ENCODE assay signal across 8 cellular contexts in genomic region chr19:45515081-45515624, GRCh38. TPM values are rescaled to one million over a fixed set of nuclear protein-coding genes. Genes with fewer than 3 reads are reported as not detected.
A peak's percentile ranks its signal among the peaks of the same experiment; 100 is the strongest.
DNase-seq lines count a peak whose midpoint lies in the region; ATAC-seq lines count a peak whose summit lies in the region.

No MANE protein-coding gene starts in this region.

- peak overlapping the region; percentile 54 for H3K4me3 Mint-ChIP-seq in stimulated activated memory B cell treated with anti-CD40 and anti-IgM and Interleukin-4, amounts not matched to agents 10 μg/mL and 1 μg/mL and 100 μg/mL, for 72 hours

- no peaks in the 10 kb centered on the region for H3K9me3 Mint-ChIP-seq in stimulated activated memory B cell treated with anti-CD40 and anti-IgM and Interleukin-4, amounts not matched to agents 10 μg/mL and 1 μg/mL and 100 μg/mL, for 72 hours

- peak overlapping the region; percentile 86 for H3K27ac Mint-ChIP-seq in stimulated activated memory B cell treated with anti-CD40 and anti-IgM and Interleukin-4, amounts not matched to agents 10 μg/mL and 1 μg/mL and 100 μg/mL, for 72 hours

- H3K27me3 Mint-ChIP-seq in stimulated activated memory B cell treated with anti-CD40 and anti-IgM and Interleukin-4, amounts not matched to agents 10 μg/mL and 1 μg/mL and 100 μg/mL, for 72 hours, result no peaks in the 10 kb centered on the region

- H3K4me1 Mint-ChIP-seq in stimulated activated memory B cell treated with anti-CD40 and anti-IgM and Interleukin-4, amounts not matched to agents 10 μg/mL and 1 μg/mL and 100 μg/mL, for 72 hours, result peaks cover 74% of the 10 kb centered on the region

- H3K36me3 Mint-ChIP-seq in stimulated activated memory B cell treated with anti-CD40 and anti-IgM and Interleukin-4, amounts not matched to agents 10 μg/mL and 1 μg/mL and 100 μg/mL, for 72 hours, result peaks cover 55% of the 10 kb centered on the region

- ATAC-seq in GM21723 (IDR thresholded peaks at IDR 0.05; ENCODE audit: unreplicated experiment), result peak; percentile 32
- peak; percentile 85 for ATAC-seq in stimulated activated memory B cell treated with anti-CD40 and anti-IgM and Interleukin-4, amounts not matched to agents 10 μg/mL and 1 μg/mL and 100 μg/mL, for 72 hours
- no peak for ATAC-seq in HG03280 (IDR thresholded peaks at IDR 0.05; ENCODE audit: unreplicated experiment)

- intact Hi-C loops in head of caudate nucleus (cut with DNase I), result no loop called here

- DNase-seq in SKM-1 treated with dmso at 0.1 percent for 144 hours (lab: John Stamatoyannopoulos, UW; ENCODE audit: unreplicated experiment) (peak; percentile 74), head of caudate nucleus (peak in 23 of 42 donors; percentile 26 to 69 (median 52)), NCI-H446 (lab: John Stamatoyannopoulos, UW) (no peak), EL (no peak), ureter (ENCODE audit: low spot score) (no peak)

RNA-seq across cellular contexts. Expression of gene VASP, which starts 7.9 kb away (rescaled TPM):
- 90.1 TPM for total RNA-seq in ureter

RNA-seq across cellular contexts. Expression of gene PPM1N, which starts 16.9 kb away (rescaled TPM):
- total RNA-seq in ureter, result 1.4 TPM

RNA-seq across cellular contexts. Expression of gene RTN2, which starts 18.3 kb away (rescaled TPM):
- total RNA-seq in ureter, result 5.8 TPM

RNA-seq across cellular contexts. Expression of gene FOSB, which starts 47.4 kb away (rescaled TPM):
- total RNA-seq in ureter, result 1.5 TPM

Comparison
In these comparisons a context has a peak if more than half of its experiments do, and no peak if none do; other contexts are left out.
1. DNase-seq: peak in SKM-1 treated with dmso at 0.1 percent for 144 hours (single experiment) and head of caudate nucleus (23 of 42); none in NCI-H446 (0 of 2), EL (single experiment) and ureter (single experiment).